Comparison of ENCODE assay signal across 8 cellular contexts in genomic region chr15:52678036-52678467, GRCh38. TPM values are rescaled to one million over a fixed set of nuclear protein-coding genes. Genes with fewer than 3 reads are reported as not detected.
DNase-seq lines count a peak whose midpoint lies in the region; ATAC-seq, FAIRE-seq and TF ChIP-seq lines count a peak whose summit lies in the region.

No MANE protein-coding gene starts in this region.

- H3K9me3 ChIP-seq in DND-41 (ENCODE audit: insufficient read depth, low read length, severe bottlenecking) = no peaks in the 10 kb centered on the region
- H3K9me3 ChIP-seq in kidney (ENCODE audit: control insufficient read depth in 1 of 2, low read length in 2 of 2) = no peaks in the 10 kb centered on the region

- H3K27me3 Mint-ChIP-seq in central memory CD8-positive, alpha-beta T cell = no peaks in the 10 kb centered on the region

- peak overlapping the region; percentile 77 for H3K4me2 ChIP-seq in DND-41 (ENCODE audit: insufficient read depth, low read length)

- H3K9ac ChIP-seq in DND-41 (ENCODE audit: low read depth, low read length) = peak overlapping the region; percentile 84
- H3K9ac ChIP-seq in kidney (ENCODE audit: low read length in 2 of 2) = peak overlapping the region; percentile 57 to 60

- intact Hi-C loops in kidney (cut with DNase I) = no loop called here

- H3K4me3 ChIP-seq in DND-41 (ENCODE audit: low read depth in 1 of 2, low read length in 2 of 2) (peak overlapping the region; percentile 83 to 96), WI38 (ENCODE audit: low read depth, low read length) (peak overlapping the region; percentile 86), kidney (ENCODE audit: low read length in 2 of 2) (peak overlapping the region; percentile 63 to 86)

- H2AFZ ChIP-seq in DND-41 (ENCODE audit: low read depth, low read length) = peak overlapping the region; percentile 85

- H3K27me3 ChIP-seq in DND-41 (ENCODE audit: insufficient read depth, low read length, poor library complexity) = peaks cover 7% of the 10 kb centered on the region

- no peaks in the 10 kb centered on the region for H3K9me3 Mint-ChIP-seq in central memory CD8-positive, alpha-beta T cell

- H3K36me3 ChIP-seq in DND-41 (ENCODE audit: insufficient read depth, low read length) = peaks cover 12% of the 10 kb centered on the region
- peaks cover 0 to 4% of the 10 kb centered on the region in 2 donors for H3K36me3 ChIP-seq in kidney (ENCODE audit: control insufficient read depth in 1 of 2, insufficient read depth in 2 of 2, low read length in 2 of 2)

- H3K27ac ChIP-seq in DND-41 (ENCODE audit: low read length) (peak overlapping the region; percentile 85), kidney (ENCODE audit: low read depth in 2 of 2, low read length in 2 of 2) (peak overlapping the region; percentile 98)

- peak overlapping the region; percentile 94 for H3K4me3 Mint-ChIP-seq in central memory CD8-positive, alpha-beta T cell

- peak; percentile 57 for ATAC-seq in DND-41 (ENCODE audit: insufficient read depth, low read depth)
- ATAC-seq in GM21528 (IDR thresholded peaks at IDR 0.05; ENCODE audit: low FRiP score, unreplicated experiment) = peak; percentile 39
- ATAC-seq in central memory CD8-positive, alpha-beta T cell (replicated peaks; ENCODE audit: extremely low read depth, poor library complexity, severe bottlenecking) = peak; percentile 41

- FAIRE-seq in kidney (lab: Jason Lieb, UNC) = no peak

- DNase-seq in DND-41 (peak; percentile 56), Kasumi-1 (lab: John Stamatoyannopoulos, UW) (peak; percentile 77 to 83), kidney (peak; percentile 72), T1000 (lab: John Stamatoyannopoulos, UW) (no peak)
- DNase-seq in central memory CD8-positive, alpha-beta T cell (ENCODE audit: low spot score in 2 of 2) = peak; percentile 22 to 50
- peak in 2 of 3 donors; percentile 27 to 44 for DNase-seq in stimulated activated CD4-positive, alpha-beta T cell treated with anti-CD3 and anti-CD28 coated beads, Interleukin-12 subunit alpha, Interleukin-12 subunit beta, amount 100 ng/mL, for 48 hours (ENCODE audit: low read depth in 2 of 3, low spot score in 1 of 3)

- H3K4me1 Mint-ChIP-seq in central memory CD8-positive, alpha-beta T cell = peaks cover 50% of the 10 kb centered on the region

- no peaks in the 10 kb centered on the region for H4K20me1 ChIP-seq in DND-41 (ENCODE audit: insufficient read depth, low read length)

- H3K79me2 ChIP-seq in DND-41 (ENCODE audit: insufficient read depth, low read length) = peaks cover 21% of the 10 kb centered on the region

- peak overlapping the region; percentile 98 for H3K27ac Mint-ChIP-seq in central memory CD8-positive, alpha-beta T cell (ENCODE audit: low read depth)

- peak; percentile 57 for TF ChIP-seq CTCF in DND-41 (IDR thresholded peaks at IDR 0.05; ENCODE audit: borderline replicate concordance, extremely low read depth, low read length, poor library complexity, severe bottlenecking)
- TF ChIP-seq CTCF in WI38 (IDR thresholded peaks at IDR 0.05; ENCODE audit: low read depth, low read length) = no peak
- no peak for TF ChIP-seq CTCF in kidney (IDR thresholded peaks at IDR 0.05; ENCODE audit: borderline replicate concordance, extremely low read depth, insufficient read depth)

- peaks cover 37% of the 10 kb centered on the region for H3K36me3 Mint-ChIP-seq in central memory CD8-positive, alpha-beta T cell (ENCODE audit: insufficient read depth)

- H3K4me1 ChIP-seq in DND-41 (ENCODE audit: insufficient read depth, low read length) = peaks cover 32% of the 10 kb centered on the region
- peaks cover 2 to 5% of the 10 kb centered on the region in 2 donors for H3K4me1 ChIP-seq in kidney (ENCODE audit: control insufficient read depth in 1 of 2, insufficient read depth in 1 of 2, low read depth in 1 of 2, low read length in 2 of 2)

RNA-seq across cellular contexts. Expression of gene ATOSA, which starts 1.1 kb away (rescaled TPM):
- 38.2 TPM for total RNA-seq in kidney
- polyA plus RNA-seq in kidney (ENCODE audit: insufficient read depth, low read depth, low replicate concordance) = 17.3 TPM
